In the genomic region with DNA sequence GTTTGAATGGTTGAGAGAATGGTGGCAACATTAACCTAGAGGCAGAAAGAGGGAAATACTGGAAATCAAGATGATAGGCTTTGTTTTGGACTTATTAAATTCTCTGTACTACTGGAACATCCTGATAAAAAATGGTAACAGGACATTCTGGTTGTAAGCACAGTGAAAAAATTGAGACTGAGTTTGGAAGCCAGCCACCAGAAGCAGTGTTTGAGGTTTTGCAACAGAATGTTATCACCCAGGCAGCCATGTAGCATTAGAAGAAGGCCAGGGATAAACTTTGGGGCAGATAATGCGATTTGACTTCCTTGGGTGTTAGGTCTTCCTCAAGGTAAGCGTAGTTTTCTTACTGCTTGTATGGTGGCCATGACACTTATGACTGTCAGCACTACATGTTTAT, we compare ENCODE assay signal across 14 cellular contexts.
A peak's percentile ranks its signal among the peaks of the same experiment; 100 is the strongest.
DNase-seq lines count a peak whose midpoint lies in the region; ATAC-seq and TF ChIP-seq lines count a peak whose summit lies in the region.
"Had no signal": no experiment of that assay in that cellular context is flagged by ENCODE, and none has a peak within 500 bp of the region (broad histone marks: within the 10 kb centered on the region; RNA-seq: fewer than 3 reads in every experiment).

No MANE protein-coding gene starts in this region.

- no peak overlapping the region for H3K4me3 ChIP-seq in right atrium auricular region
- H3K4me3 ChIP-seq in prostate gland = no peak overlapping the region
- H3K4me3 ChIP-seq in CD4-positive, alpha-beta memory T cell (ENCODE audit: low read length in 2 of 2) = no peak overlapping the region

- no peak for TF ChIP-seq POLR2A in prostate gland (IDR thresholded peaks at IDR 0.05)

- intact Hi-C loops in Right ventricle myocardium inferior (cut with DNase I) = no loop called here
- intact Hi-C loops in prostate gland (cut with DNase I) = no loop called here
- intact Hi-C loops in CD4-positive, alpha-beta memory T cell (cut with micrococcal nuclease) = loop anchor here (2.0 kb wide), 1 partner anchor 384 kb away; no protein-coding TSS in a partner anchor

- no peaks in the 10 kb centered on the region for H3K9me3 ChIP-seq in right atrium auricular region
- H3K9me3 ChIP-seq in prostate gland = no peaks in the 10 kb centered on the region
- H3K9me3 ChIP-seq in CD4-positive, alpha-beta memory T cell (ENCODE audit: control insufficient read depth in 1 of 2, low read length in 2 of 2) = no peaks in the 10 kb centered on the region
- H3K9me3 ChIP-seq: BE2C, Caco-2 had no signal

- no peaks in the 10 kb centered on the region for H3K9me3 Mint-ChIP-seq in CD4-positive, alpha-beta memory T cell

- no peak overlapping the region for H3K27ac Mint-ChIP-seq in CD4-positive, alpha-beta memory T cell
- H3K27ac Mint-ChIP-seq: CD4-positive, CD25-positive, alpha-beta regulatory T cell; H9 had no signal

- CTCF ChIA-PET in CD4-positive, alpha-beta memory T cell (lab: Charles Lee; ENCODE audit: partially characterized antibody) = no interaction called here

- POLR2A ChIA-PET in CD4-positive, alpha-beta memory T cell (lab: Charles Lee; ENCODE audit: partially characterized antibody) = no interaction called here

- H3K36me3 ChIP-seq in right atrium auricular region (no peaks in the 10 kb centered on the region), prostate gland (no peaks in the 10 kb centered on the region)
- H3K36me3 ChIP-seq in CD4-positive, alpha-beta memory T cell (ENCODE audit: insufficient read depth, low read length) = no peaks in the 10 kb centered on the region
- H3K36me3 ChIP-seq: BE2C had no signal

- H3K27me3 Mint-ChIP-seq in CD4-positive, alpha-beta memory T cell = peaks cover 3 to 6% of the 10 kb centered on the region in 2 donors

- DNase-seq in Right ventricle myocardium inferior (ENCODE audit: missing footprints) (no peak), right atrium auricular region (ENCODE audit: low spot score) (no peak), amniotic epithelial cell (ENCODE audit: low read depth) (peak; percentile 1), prostate gland (ENCODE audit: low spot score) (peak; percentile 46), GM19240 (ENCODE audit: insufficient read length, low spot score) (no peak)
- no peak for DNase-seq in CD4-positive, alpha-beta memory T cell
- DNase-seq: 8988T; BE2C; C1 segment of cervical spinal cord; Caco-2; CD4-positive, CD25-positive, alpha-beta regulatory T cell; GOT3; H9 had no signal

- ATAC-seq in Right ventricle myocardium inferior (peak; percentile 23), HG03175 (IDR thresholded peaks at IDR 0.05; ENCODE audit: unreplicated experiment) (no peak)

- WGBS in prostate gland = 70% methylated on average over 2 of the region's 2 CpGs

- no peaks in the 10 kb centered on the region for H3K36me3 Mint-ChIP-seq in CD4-positive, alpha-beta memory T cell
- H3K36me3 Mint-ChIP-seq: CD4-positive, CD25-positive, alpha-beta regulatory T cell had no signal

- no peak overlapping the region for H3K4me3 Mint-ChIP-seq in CD4-positive, alpha-beta memory T cell
- H3K4me3 Mint-ChIP-seq: CD4-positive, CD25-positive, alpha-beta regulatory T cell; H9 had no signal

- H3K27ac ChIP-seq in right atrium auricular region (no peak overlapping the region), prostate gland (no peak overlapping the region)
- no peak overlapping the region for H3K27ac ChIP-seq in CD4-positive, alpha-beta memory T cell (ENCODE audit: low read depth, low read length)

- H3K4me1 Mint-ChIP-seq in CD4-positive, alpha-beta memory T cell = no peaks in the 10 kb centered on the region
- H3K4me1 Mint-ChIP-seq: CD4-positive, CD25-positive, alpha-beta regulatory T cell had no signal

- H3K27me3 ChIP-seq in right atrium auricular region = no peaks in the 10 kb centered on the region
- no peaks in the 10 kb centered on the region for H3K27me3 ChIP-seq in prostate gland (replicated peaks; ENCODE audit: insufficient read depth)
- no peaks in the 10 kb centered on the region for H3K27me3 ChIP-seq in CD4-positive, alpha-beta memory T cell (ENCODE audit: insufficient read depth, low read length)

- H3K4me1 ChIP-seq in right atrium auricular region (no peaks in the 10 kb centered on the region), prostate gland (replicated peaks) (peaks cover 2% of the 10 kb centered on the region)
- no peaks in the 10 kb centered on the region for H3K4me1 ChIP-seq in CD4-positive, alpha-beta memory T cell (ENCODE audit: insufficient read depth, low read length)
- H3K4me1 ChIP-seq: BE2C had no signal

- no peak for TF ChIP-seq CTCF in right atrium auricular region (IDR thresholded peaks at IDR 0.05)
- no peak for TF ChIP-seq CTCF in prostate gland (IDR thresholded peaks at IDR 0.05)

Comparison
In these comparisons a context has a peak if more than half of its experiments do, and no peak if none do; other contexts are left out.
1. DNase-seq: peak in amniotic epithelial cell (single experiment) and prostate gland (single experiment); none in Right ventricle myocardium inferior (single experiment), right atrium auricular region (single experiment), GM19240 (single experiment) and CD4-positive, alpha-beta memory T cell (0 of 5).